24 cellular contexts compared by ENCODE assay signal in the genomic region with DNA sequence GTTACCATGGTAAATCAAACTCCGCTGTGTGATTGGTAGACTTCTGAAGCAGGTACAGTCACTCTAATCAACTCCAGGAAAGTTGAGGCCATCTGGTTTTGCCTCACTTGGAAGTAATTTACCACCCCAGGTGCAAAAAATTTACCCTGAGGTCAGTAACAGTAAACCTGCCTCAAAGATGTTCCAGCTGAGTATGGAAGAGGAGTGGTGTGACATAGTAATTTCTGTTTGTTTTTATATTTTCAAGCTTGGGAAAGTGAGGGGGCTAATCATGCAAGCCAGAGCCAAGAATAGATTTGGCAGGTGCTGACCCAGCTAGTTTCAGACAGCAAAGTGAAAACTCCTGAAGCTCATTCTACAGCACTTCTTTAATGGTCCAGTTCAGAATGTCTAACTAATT.
DNase-seq lines count a peak whose midpoint lies in the region; ATAC-seq and TF ChIP-seq lines count a peak whose summit lies in the region.
"Had no signal": no experiment of that assay in that cellular context is flagged by ENCODE, and none has a peak within 500 bp of the region (broad histone marks: within the 10 kb centered on the region; RNA-seq: fewer than 3 reads in every experiment).

No MANE protein-coding gene starts in this region.

- BruUV-seq in IMR-90 (replicated peaks; lab: Mats Ljungman, UMichigan), result no TSS peak

- dilution Hi-C loops in IMR-90 (cut with HindIII; ENCODE audit: low sequenced_read_pairs, unreplicated experiment), result no loop called here

- H3K9me1 ChIP-seq in IMR-90 (ENCODE audit: insufficient read depth, low read length), result peaks cover 37% of the 10 kb centered on the region

- H4K8ac ChIP-seq in IMR-90 (ENCODE audit: low read depth in 2 of 2, low read length in 2 of 2), result peak overlapping the region; percentile 77 to 83

- H3K9me3 ChIP-seq in IMR-90 (ENCODE audit: control insufficient read depth, insufficient read depth, low read length) (no peaks in the 10 kb centered on the region; the same call in 1 of the 2 replicates), skeletal muscle satellite cell (replicated peaks; ENCODE audit: low read length) (no peaks in the 10 kb centered on the region)
- H3K9me3 ChIP-seq: neutrophil, psoas muscle, transverse colon had no signal

- ATAC-seq in IMR-90 (ENCODE audit: low read depth) (no peak), GM21381 (IDR thresholded peaks at IDR 0.05; ENCODE audit: unreplicated experiment) (no peak), GM18909 (IDR thresholded peaks at IDR 0.05; ENCODE audit: poor library complexity, unreplicated experiment) (no peak)
- ATAC-seq: psoas muscle, Right ventricle myocardium inferior, WTC11 had no signal

- peak overlapping the region; percentile 78 for H3K14ac ChIP-seq in IMR-90 (replicated peaks; ENCODE audit: low read depth, low read length)

- peak; percentile 62 for DNase-seq in IMR-90
- peak; percentile 90 for DNase-seq in NCI-H748 (lab: John Stamatoyannopoulos, UW; ENCODE audit: unreplicated experiment)
- peak; percentile 40 for DNase-seq in choroid plexus epithelial cell (ENCODE audit: low read depth)
- DNase-seq in NCI-H1092 (lab: John Stamatoyannopoulos, UW), result no peak
- DNase-seq: activated CD4-positive, alpha-beta T cell treated with anti-CD3 and anti-CD28 coated beads, Interleukin-2, amount 50 U/mL, for 4 hours; activated naive CD4-positive, alpha-beta T cell treated with anti-CD3 and anti-CD28 coated beads, Interleukin-2, amount 50 U/mL, for 16 hours; CD8-positive, alpha-beta memory T cell; central memory CD4-positive, alpha-beta T cell; GDM1; head of caudate nucleus; Karpas-422; NCI-H1436; NCI-H774; OCI-M1; psoas muscle; stimulated activated CD8-positive, alpha-beta memory T cell treated with anti-CD3 and anti-CD28 coated beads, Interleukin-4, amount 100 ng/mL, for 48 hours; T-helper 9 cell; transverse colon had no signal

- no peak overlapping the region for H3K4me3 ChIP-seq in IMR-90 (ENCODE audit: insufficient read depth, low read depth, low read length)
- no peak overlapping the region for H3K4me3 ChIP-seq in choroid plexus epithelial cell (ENCODE audit: low read depth, low read length)
- no peak overlapping the region for H3K4me3 ChIP-seq in skeletal muscle satellite cell (ENCODE audit: low read length)
- H3K4me3 ChIP-seq: psoas muscle, transverse colon had no signal

- H2AFZ ChIP-seq in IMR-90 (replicated peaks; ENCODE audit: low read length, poor library complexity), result no peak overlapping the region

- peak overlapping the region; percentile 60; the same call in 1 of the 2 replicates for H4K5ac ChIP-seq in IMR-90 (ENCODE audit: low read depth, low read length)

- 0 out of 2 replicates have a peak overlapping the region, but pooled peaks have one; percentile 7 for H3K4me2 ChIP-seq in IMR-90 (ENCODE audit: low read depth, low read length)
- H3K4me2 ChIP-seq in skeletal muscle satellite cell (ENCODE audit: low read length), result no peak overlapping the region

- H4K91ac ChIP-seq in IMR-90 (ENCODE audit: insufficient read depth, low read depth, low read length), result peak overlapping the region; percentile 69

- CTCF ChIA-PET in IMR-90 (lab: Yijun Ruan, JAX), result interaction anchor here (0.7 to 3.0 kb wide), 5 partner anchors 11 to 544 kb away, joined by 3 to 14 read pairs (median 3); no protein-coding TSS in a partner anchor

- TF ChIP-seq CTCF in IMR-90 (conservative IDR thresholded peaks at IDR 0.05; ENCODE audit: low read depth, low read length), result no peak
- no peak for TF ChIP-seq CTCF in choroid plexus epithelial cell (conservative IDR thresholded peaks at IDR 0.05; ENCODE audit: low read depth, low read length)

- H2AK5ac ChIP-seq in IMR-90 (ENCODE audit: low read depth, low read length), result peak overlapping the region; percentile 81

- peak overlapping the region; percentile 42; the same call in 1 of the 2 replicates for H3K56ac ChIP-seq in IMR-90 (ENCODE audit: extremely low read depth, insufficient read depth, low read length)

- peak overlapping the region; percentile 99 for H2BK5ac ChIP-seq in IMR-90 (ENCODE audit: low read depth, low read length, poor library complexity, severe bottlenecking)

- H2BK20ac ChIP-seq in IMR-90 (ENCODE audit: low read depth, low read length), result peak overlapping the region; percentile 95

- POLR2A ChIA-PET in IMR-90 (lab: Charles Lee; ENCODE audit: unreplicated experiment), result no interaction called here

- H3K4ac ChIP-seq in IMR-90 (ENCODE audit: low read depth, low read length), result peak overlapping the region; percentile 92

- no peak overlapping the region for H2AK9ac ChIP-seq in IMR-90 (replicated peaks; ENCODE audit: low read depth, low read length, poor library complexity)

- H3K4me1 ChIP-seq in IMR-90 (ENCODE audit: control insufficient read depth, insufficient read depth, low read length) (peaks cover 39% of the 10 kb centered on the region), skeletal muscle satellite cell (ENCODE audit: control insufficient read depth, insufficient read depth, low read length) (peaks cover 90% of the 10 kb centered on the region)
- H3K4me1 ChIP-seq: psoas muscle, transverse colon had no signal

- H3K27me3 ChIP-seq in IMR-90 (ENCODE audit: control insufficient read depth, insufficient read depth, low read length) (no peaks in the 10 kb centered on the region), skeletal muscle satellite cell (ENCODE audit: control insufficient read depth, insufficient read depth, low read length) (no peaks in the 10 kb centered on the region)
- H3K27me3 ChIP-seq: neutrophil, transverse colon had no signal

- in situ Hi-C loops in IMR-90 (cut with MboI; ENCODE audit: low sequenced_read_pairs), result loop anchor here (25.0 kb wide), 1 partner anchor 1650 kb away; no protein-coding TSS in a partner anchor

- no peaks in the 10 kb centered on the region for H3K36me3 ChIP-seq in IMR-90 (ENCODE audit: control insufficient read depth, insufficient read depth, low read length)
- no peaks in the 10 kb centered on the region for H3K36me3 ChIP-seq in skeletal muscle satellite cell (ENCODE audit: insufficient read depth, low read length)
- H3K36me3 ChIP-seq: neutrophil, transverse colon had no signal

- H3K79me1 ChIP-seq in IMR-90 (ENCODE audit: low read depth in 1 of 2, low read length in 2 of 2), result peaks cover 23 to 63% of the 10 kb centered on the region in 2 experiments; a peak in 3 of 4 replicates

- peak overlapping the region; percentile 79; the same call in 1 of the 2 replicates for H3K23ac ChIP-seq in IMR-90 (ENCODE audit: low read depth, low read length)

- 100% methylated on average over 1 of the region's 1 CpG; no CpG with 5 or more reads in 1 of the 2 experiments for WGBS in IMR-90 (ENCODE audit: extremely low coverage in 2 of 2, insufficient read length in 1 of 2), 2 experiments

- peak overlapping the region; percentile 92 for H2BK120ac ChIP-seq in IMR-90 (ENCODE audit: low read depth, low read length)

- peak overlapping the region; percentile 66; the same call in 1 of the 2 replicates for H3K27ac ChIP-seq in IMR-90 (ENCODE audit: insufficient read depth, low read length)
- H3K27ac ChIP-seq: neutrophil, psoas muscle, transverse colon had no signal

- intact Hi-C loops in IMR-90 (cut with micrococcal nuclease), result loop anchor here (2.0 to 5.0 kb wide), 2 partner anchors 150 to 195 kb away; no protein-coding TSS in a partner anchor

- no peak overlapping the region; the same call in 1 of the 2 replicates for H3K9ac ChIP-seq in IMR-90 (ENCODE audit: low read depth, low read length)
- H3K9ac ChIP-seq in skeletal muscle satellite cell (ENCODE audit: low read depth, low read length), result peak overlapping the region; percentile 85

- peak overlapping the region; percentile 94 for H3K18ac ChIP-seq in IMR-90 (ENCODE audit: low read depth, low read length)

- TF ChIP-seq POLR2A in IMR-90 (IDR thresholded peaks at IDR 0.05; ENCODE audit: low read depth, low read length), result no peak

- TF ChIP-seq RAD21 in IMR-90 (IDR thresholded peaks at IDR 0.05; ENCODE audit: low read length), result no peak

- peak overlapping the region; percentile 92 for H2BK15ac ChIP-seq in IMR-90 (ENCODE audit: low read depth, low read length)

- H4K20me1 ChIP-seq in IMR-90 (ENCODE audit: insufficient read depth, low read length), result no peaks in the 10 kb centered on the region

TF ChIP-seq in IMR-90, 13 proteins besides CTCF, POLR2A, EP300 and RAD21:
- TF ChIP-seq, protein P1, sequence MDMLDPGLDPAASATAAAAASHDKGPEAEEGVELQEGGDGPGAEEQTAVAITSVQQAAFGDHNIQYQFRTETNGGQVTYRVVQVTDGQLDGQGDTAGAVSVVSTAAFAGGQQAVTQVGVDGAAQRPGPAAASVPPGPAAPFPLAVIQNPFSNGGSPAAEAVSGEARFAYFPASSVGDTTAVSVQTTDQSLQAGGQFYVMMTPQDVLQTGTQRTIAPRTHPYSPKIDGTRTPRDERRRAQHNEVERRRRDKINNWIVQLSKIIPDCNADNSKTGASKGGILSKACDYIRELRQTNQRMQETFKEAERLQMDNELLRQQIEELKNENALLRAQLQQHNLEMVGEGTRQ (IDR thresholded peaks at IDR 0.05; ENCODE audit: low read depth, low read length), result no peak
- peak; percentile 51; the same call in 1 of the 2 replicates for TF ChIP-seq MAFK (IDR thresholded peaks at IDR 0.05; ENCODE audit: low read depth, low read length)
